ENCODE assay signal across 21 cellular contexts in the genomic region with DNA sequence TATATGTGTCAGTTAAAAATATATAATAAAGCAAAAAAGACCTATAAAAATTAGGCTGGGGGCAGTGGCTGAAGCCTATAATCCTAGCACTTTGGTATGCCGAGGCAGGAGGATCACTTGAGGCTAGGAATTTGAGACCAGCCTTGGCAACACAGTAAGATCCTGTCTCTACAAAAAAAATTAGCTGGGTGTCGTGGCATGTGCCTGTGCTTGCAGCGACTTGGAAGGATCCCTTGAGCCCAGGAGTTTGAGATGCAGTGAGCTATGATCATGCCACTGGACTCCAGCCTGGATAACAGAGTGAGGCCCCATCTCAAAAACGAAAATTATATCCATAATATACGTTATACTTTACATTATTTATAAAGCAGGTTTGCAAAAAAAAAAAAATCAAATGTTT. TPM values are rescaled to one million over a fixed set of nuclear protein-coding genes. Genes with fewer than 3 reads are reported as not detected.
"Had no signal": no experiment of that assay in that cellular context is flagged by ENCODE, and none has a peak within 500 bp of the region (broad histone marks: within the 10 kb centered on the region; RNA-seq: fewer than 3 reads in every experiment).

No MANE protein-coding gene starts in this region.

- ATAC-seq: K562, SK-N-SH treated with all-trans-retinoic acid at 6 μM for 48 hours had no signal

- H3K27ac Mint-ChIP-seq: IgD-negative memory B cell had no signal

- H3K9me3 ChIP-seq: SJCRH30 had no signal

- H3K36me3 Mint-ChIP-seq: IgD-negative memory B cell had no signal

- H3K4me1 Mint-ChIP-seq: IgD-negative memory B cell had no signal

- H3K4me3 ChIP-seq: K562, SJCRH30 had no signal

- H3K27ac ChIP-seq: HL-60, SJCRH30 had no signal

- H3K27me3 Mint-ChIP-seq: IgD-negative memory B cell had no signal

- H3K36me3 ChIP-seq: SJCRH30 had no signal

- H3K27me3 ChIP-seq: SJCRH30 had no signal

- H3K4me1 ChIP-seq: SJCRH30 had no signal

- DNase-seq: Kasumi-1, MM.1S, NCI-H1092 treated with DMSO at 0.1 percent for 48 hours, NCI-H1436, NCI-H187, NCI-H2029, NCI-H2081 treated with DMSO at 0.1 percent for 48 hours, NCI-H2171, NCI-H226, NCI-H446, NCI-H510A, NCI-H524 treated with DMSO at 0.1 percent for 48 hours, NCI-H69, NCI-H774, RPMI8226, SHP77 treated with DMSO at 0.1 percent for 48 hours, SJCRH30 had no signal

RNA-seq across cellular contexts. Expression of gene TRDN, which starts 20.7 kb away (rescaled TPM):
- polyA plus RNA-seq: IgD-negative memory B cell had no signal
